17 cellular contexts compared by ENCODE assay signal in genomic region chr22:23100124-23100801, GRCh38. TPM values are rescaled to one million over a fixed set of nuclear protein-coding genes. Genes with fewer than 3 reads are reported as not detected.
A peak's percentile ranks its signal among the peaks of the same experiment; 100 is the strongest.
DNase-seq lines count a peak whose midpoint lies in the region; TF ChIP-seq lines count a peak whose summit lies in the region.
"Had no signal": no experiment of that assay in that cellular context is flagged by ENCODE, and none has a peak within 500 bp of the region (broad histone marks: within the 10 kb centered on the region; RNA-seq: fewer than 3 reads in every experiment).

No MANE protein-coding gene starts in this region.

- no peaks in the 10 kb centered on the region for H3K9me3 ChIP-seq in ovary
- H3K9me3 ChIP-seq: BLaER1 treated with 17β-estradiol and CSF1 and Interleukin-3, amounts not matched to agents 10 nM and 100 nM; SJSA1 had no signal

- intact Hi-C loops in ovary (cut with DNase I): no loop called here

- H3K36me3 ChIP-seq in ovary (no peaks in the 10 kb centered on the region), brain microvascular endothelial cell (replicated peaks) (no peaks in the 10 kb centered on the region)

- H3K27me3 ChIP-seq in ovary (no peaks in the 10 kb centered on the region), brain microvascular endothelial cell (replicated peaks) (peaks cover 40% of the 10 kb centered on the region)
- H3K27me3 ChIP-seq: BLaER1 treated with 17β-estradiol and CSF1 and Interleukin-3, amounts not matched to agents 10 nM and 100 nM; SJSA1 had no signal

- TF ChIP-seq POLR2A in ovary (IDR thresholded peaks at IDR 0.05): no peak

- TF ChIP-seq CTCF in ovary (IDR thresholded peaks at IDR 0.05) (no peak), brain microvascular endothelial cell (IDR thresholded peaks at IDR 0.05; ENCODE audit: low read depth, low read length, missing control alignments) (no peak)

- H3K27ac ChIP-seq in caudate nucleus (ENCODE audit: low read depth, low read length) (peak overlapping the region; percentile 84), ovary (peak overlapping the region; percentile 81 to 93), brain microvascular endothelial cell (no peak overlapping the region)
- H3K27ac ChIP-seq: BLaER1 treated with 17β-estradiol and CSF1 and Interleukin-3, amounts not matched to agents 10 nM and 100 nM; SJSA1 had no signal

- in situ Hi-C loops in brain microvascular endothelial cell (cut with HindIII; ENCODE audit: low pct_ligation_motif_present, low sequenced_read_pairs): no loop called here

- H3K4me3 ChIP-seq in ovary (no peak overlapping the region), brain microvascular endothelial cell (ENCODE audit: low read depth, low read length) (no peak overlapping the region)
- H3K4me3 ChIP-seq: BLaER1 treated with 17β-estradiol and CSF1 and Interleukin-3, amounts not matched to agents 10 nM and 100 nM; SJSA1 had no signal

- H3K4me1 ChIP-seq in ovary (ENCODE audit: insufficient read depth): peaks cover 33% of the 10 kb centered on the region
- H3K4me1 ChIP-seq: SJSA1 had no signal

- DNase-seq in COR-L47 (lab: John Stamatoyannopoulos, UW) (peak; percentile 40), NCI-H146 treated with DMSO at 0.1 percent for 48 hours (lab: John Stamatoyannopoulos, UW; ENCODE audit: unreplicated experiment) (peak; percentile 28), caudate nucleus (lab: John Stamatoyannopoulos, UW) (no peak), ovary (no peak), SW480 (ENCODE audit: low spot score) (no peak), HuH-7 (ENCODE audit: low spot score) (no peak), HT-29 (ENCODE audit: low spot score) (no peak), brain microvascular endothelial cell (no peak)
- DNase-seq: DMS79 treated with DMSO at 0.1 percent for 48 hours, Karpas-422, NCI-H1436 treated with DMSO at 0.1 percent for 48 hours, NCI-H510A treated with DMSO at 0.1 percent for 48 hours had no signal

- TF ChIP-seq EP300 in ovary (IDR thresholded peaks at IDR 0.05): no peak

- WGBS in ovary, 3 donors: 86 to 94% (median 93%) methylated on average over 7 of the region's 7 CpGs

RNA-seq across cellular contexts. Expression of gene GNAZ, which starts 29.9 kb away (rescaled TPM):
- total RNA-seq in ovary: 10 to 100 TPM; 11.1 to 40.8 (median 19.9) TPM
- 1 to 10 TPM; 7.2 to 8.7 TPM for polyA plus RNA-seq in ovary
- 3.1 and 6.0 TPM in 2 replicates for total RNA-seq in HT-29 (2014; rRNA removed; shearing (Covaris generic))

RNA-seq across cellular contexts. Expression of gene RSPH14, which starts 41.5 kb away (rescaled TPM):
- 1 to 10 TPM; 1.4 to 4.6 (median 3.2) TPM for total RNA-seq in ovary
- polyA plus RNA-seq in ovary: 1 to 10 TPM; 1.4 to 2.0 TPM
- total RNA-seq in HT-29 (2014; rRNA removed; shearing (Covaris generic)): 0.55 TPM in 1 of 2 replicates, not detected in the other
- total RNA-seq: A673, H4, MCF 10A, SJSA1 had no signal

RNA-seq across cellular contexts. Expression of gene RAB36, which starts 45.0 kb away (rescaled TPM):
- total RNA-seq in ovary: 10 to 100 TPM in 3 of 7 donors, 1 to 10 TPM in 4; 3.9 to 18.7 (median 9.0) TPM
- polyA plus RNA-seq in ovary: 1 to 10 TPM; 4.0 to 5.1 TPM
- total RNA-seq in HT-29 (2014; rRNA removed; shearing (Covaris generic)): 0.26 and 1.5 TPM in 2 replicates

Comparison
In these comparisons a context has a peak if more than half of its experiments do, and no peak if none do; other contexts are left out.
1. DNase-seq: peak in COR-L47 (single experiment) and NCI-H146 treated with DMSO at 0.1 percent for 48 hours (single experiment); none in caudate nucleus (0 of 61), ovary (0 of 5), SW480 (single experiment), HuH-7 (single experiment), HT-29 (single experiment) and brain microvascular endothelial cell (single experiment).